ENCODE assay signal across 17 cellular contexts in the genomic region with DNA sequence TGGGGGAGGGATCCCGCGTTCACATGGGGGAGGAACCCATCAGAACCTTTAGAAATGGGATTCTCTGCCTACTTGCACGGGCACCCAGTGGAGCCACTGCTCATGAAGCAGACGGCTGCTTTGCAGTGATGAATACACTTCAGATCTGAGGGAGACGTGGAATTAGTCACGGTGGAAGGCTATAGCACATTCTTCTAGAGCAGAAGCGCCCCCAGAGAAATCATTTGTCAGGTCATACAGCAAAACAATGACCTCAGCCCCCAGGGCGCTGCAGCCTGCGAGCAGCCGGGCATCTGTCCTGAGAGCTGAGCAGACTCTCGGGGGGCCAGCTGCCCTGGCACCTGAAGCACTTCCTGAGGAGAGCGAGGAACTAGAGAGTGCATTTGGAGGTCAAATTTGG. TPM values are rescaled to one million over a fixed set of nuclear protein-coding genes. Genes with fewer than 3 reads are reported as not detected.
DNase-seq lines count a peak whose midpoint lies in the region; ATAC-seq, FAIRE-seq and TF ChIP-seq lines count a peak whose summit lies in the region.
"Had no signal": no experiment of that assay in that cellular context is flagged by ENCODE, and none has a peak within 500 bp of the region (broad histone marks: within the 10 kb centered on the region; RNA-seq: fewer than 3 reads in every experiment).

No MANE protein-coding gene starts in this region.

- H3K4me1 Mint-ChIP-seq in mesothelial cell of epicardium = peaks cover 32% of the 10 kb centered on the region

- H3K27me3 Mint-ChIP-seq in mesothelial cell of epicardium (ENCODE audit: low read depth) = peaks cover 2% of the 10 kb centered on the region

- H3K9me3 ChIP-seq in smooth muscle cell (replicated peaks; ENCODE audit: low read depth) = no peaks in the 10 kb centered on the region

- H3K4me3 Mint-ChIP-seq in mesothelial cell of epicardium = no peak overlapping the region
- H3K4me3 Mint-ChIP-seq: memory B cell had no signal

- no peak overlapping the region for H3K9ac ChIP-seq in smooth muscle cell (ENCODE audit: low read depth)
- H3K9ac ChIP-seq: parathyroid adenoma had no signal

- H3K36me3 Mint-ChIP-seq in mesothelial cell of epicardium = no peaks in the 10 kb centered on the region

- peaks cover 4% of the 10 kb centered on the region for H3K9me3 Mint-ChIP-seq in mesothelial cell of epicardium

- no peak for ATAC-seq in HG03139 (IDR thresholded peaks at IDR 0.05; ENCODE audit: unreplicated experiment)

- DNase-seq in AG10803 (ENCODE audit: low read depth) = peak; percentile 4
- DNase-seq in H7 = peak; percentile 71
- DNase-seq in astrocyte of the spinal cord (ENCODE audit: low read depth, low spot score) = peak; percentile 18
- no peak for DNase-seq in mesothelial cell of epicardium (ENCODE audit: low spot score in 2 of 2, unreplicated experiment in 2 of 2)
- no peak for DNase-seq in GM19239 (ENCODE audit: insufficient read length, low spot score)
- DNase-seq in cerebellar cortex (ENCODE audit: low spot score) = no peak
- no peak for DNase-seq in smooth muscle cell (lab: John Stamatoyannopoulos, UW; ENCODE audit: unreplicated experiment)
- DNase-seq: activated CD4-positive, alpha-beta T cell treated with anti-CD3 and anti-CD28 coated beads, Interleukin-2, amount 50 U/mL, for 4 hours; anterior cingulate cortex; effector memory CD4-positive, alpha-beta T cell; NCI-H2029; NK-92 treated with Interleukin-12 subunit alpha and Interleukin-12 subunit beta, amount 100 ng/mL, for 24 hours; SHP77 had no signal

- peak overlapping the region; percentile 21 for H3K27ac Mint-ChIP-seq in mesothelial cell of epicardium
- H3K27ac Mint-ChIP-seq: memory B cell had no signal

- no peaks in the 10 kb centered on the region for H4K20me1 ChIP-seq in smooth muscle cell (ENCODE audit: low read depth)

- FAIRE-seq in GM19239 (lab: Jason Lieb, UNC) = no peak
- FAIRE-seq: TTC549 had no signal

- TF ChIP-seq CTCF in AG10803 (conservative IDR thresholded peaks at IDR 0.05; ENCODE audit: low read length) (no peak), astrocyte of the spinal cord (IDR thresholded peaks at IDR 0.05; ENCODE audit: low read depth, low read length) (no peak), mesothelial cell of epicardium (IDR thresholded peaks at IDR 0.05; ENCODE audit: unreplicated experiment) (no peak), smooth muscle cell (IDR thresholded peaks at IDR 0.05; ENCODE audit: borderline replicate concordance, insufficient read depth, poor library complexity, severe bottlenecking) (no peak)

- no peak overlapping the region for H3K4me3 ChIP-seq in AG10803 (ENCODE audit: low read length)
- H3K4me3 ChIP-seq in H7 (ENCODE audit: insufficient read depth, low read depth, low read length) = no peak overlapping the region
- H3K4me3 ChIP-seq in astrocyte of the spinal cord (ENCODE audit: low read depth, low read length) = no peak overlapping the region
- no peak overlapping the region for H3K4me3 ChIP-seq in smooth muscle cell

- H3K79me2 ChIP-seq in smooth muscle cell (ENCODE audit: low read depth) = no peaks in the 10 kb centered on the region
- H3K79me2 ChIP-seq: parathyroid adenoma had no signal

- H3K27ac ChIP-seq in smooth muscle cell (ENCODE audit: low read depth) = no peak overlapping the region
- H3K27ac ChIP-seq: parathyroid adenoma had no signal

- no peak overlapping the region for H3K4me2 ChIP-seq in smooth muscle cell

- H3F3A ChIP-seq in smooth muscle cell (ENCODE audit: low read depth) = no peaks in the 10 kb centered on the region

- no peak overlapping the region for H2AFZ ChIP-seq in smooth muscle cell (ENCODE audit: low read depth)
- H2AFZ ChIP-seq: parathyroid adenoma had no signal

- H3K27me3 ChIP-seq in H7 (ENCODE audit: control insufficient read depth, insufficient read depth, low read length) = peaks cover 57% of the 10 kb centered on the region; the same call in 1 of the 2 replicates
- peaks cover 18% of the 10 kb centered on the region for H3K27me3 ChIP-seq in smooth muscle cell (ENCODE audit: low read depth)

- 39% methylated on average over 12 of the region's 12 CpGs for WGBS in smooth muscle cell (ENCODE audit: low lambda C conversion rate)

- in situ Hi-C loops in astrocyte of the spinal cord (cut with HindIII; ENCODE audit: low sequenced_read_pairs) = no loop called here

- peaks cover 7% of the 10 kb centered on the region for H3K4me1 ChIP-seq in smooth muscle cell (ENCODE audit: low read depth)
- H3K4me1 ChIP-seq: parathyroid adenoma had no signal

- H3K36me3 ChIP-seq in H7 (replicated peaks; ENCODE audit: control insufficient read depth, insufficient read depth, low read length) = no peaks in the 10 kb centered on the region
- no peaks in the 10 kb centered on the region for H3K36me3 ChIP-seq in smooth muscle cell (ENCODE audit: low read depth)

RNA-seq across cellular contexts. Expression of a gene that starts 12.7 kb away (rescaled TPM):
- total RNA-seq in H7 (2014; rRNA removed; shearing (Covaris generic)) = 0.07 TPM in 1 of 2 replicates, not detected in the other
- total RNA-seq in mesothelial cell of epicardium = 0.45 to 0.68 TPM (median 0.47 TPM) in 3 replicates
- 0.81 and 1.0 TPM in 2 replicates for total RNA-seq in smooth muscle cell
- 0.38 and 0.69 TPM in 2 replicates for polyA plus RNA-seq in smooth muscle cell

RNA-seq across cellular contexts. Expression of a gene that starts 38.8 kb away (rescaled TPM):
- total RNA-seq in H7 (2014; rRNA removed; shearing (Covaris generic)) = 0.04 and 0.35 TPM in 2 replicates
- 0.09 to 0.23 TPM (median 0.11 TPM) in 3 replicates for total RNA-seq in mesothelial cell of epicardium
- not detected in 2 replicates for total RNA-seq in smooth muscle cell
- 0.05 and 0.11 TPM in 2 replicates for polyA plus RNA-seq in smooth muscle cell

Comparison
In these comparisons a context has a peak if more than half of its experiments do, and no peak if none do; other contexts are left out.
1. DNase-seq: peak in AG10803 (single experiment), H7 (single experiment) and astrocyte of the spinal cord (single experiment); none in mesothelial cell of epicardium (0 of 2), GM19239 (single experiment), cerebellar cortex (single experiment) and smooth muscle cell (single experiment).